In the genomic region with DNA sequence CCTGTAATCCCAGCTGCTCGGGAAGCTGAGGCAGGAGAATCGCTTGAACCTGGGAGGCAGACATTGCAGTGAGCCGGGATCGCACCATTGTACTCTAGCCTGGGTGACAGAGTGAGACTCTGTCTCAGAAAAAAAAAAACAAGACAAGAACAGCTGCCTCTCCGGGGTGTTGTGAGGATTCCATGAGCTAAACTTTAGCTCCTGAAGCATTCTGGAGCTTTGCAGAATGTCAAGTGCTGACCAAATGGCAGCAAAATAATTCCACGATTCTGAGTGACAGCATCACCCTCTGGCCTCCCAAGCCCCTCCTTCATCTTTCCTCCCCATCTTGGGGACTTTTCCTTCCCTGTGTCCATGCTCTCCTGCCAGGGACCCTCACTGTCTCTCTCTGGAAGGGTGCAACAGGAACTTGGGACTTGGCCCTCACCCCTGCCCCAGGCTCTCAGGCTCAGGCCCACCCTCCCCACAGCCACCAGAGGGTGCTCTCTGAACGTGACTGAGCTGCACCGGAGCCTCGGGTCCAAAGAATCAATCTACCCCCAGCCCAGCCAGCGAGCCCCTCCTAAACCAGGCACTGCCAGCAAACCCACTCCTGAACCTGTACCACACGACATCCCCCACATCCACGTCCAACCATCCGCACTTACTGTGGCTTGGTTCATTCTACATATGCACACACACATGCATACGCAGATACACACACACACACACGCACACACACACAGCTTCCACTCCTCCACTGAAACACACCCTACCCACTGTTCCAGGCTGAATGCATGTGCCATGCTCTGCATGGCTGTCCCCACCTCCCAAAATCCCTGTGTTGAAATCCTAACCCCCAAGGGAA, we compare ENCODE assay signal across 8 cellular contexts. TPM values are rescaled to one million over a fixed set of nuclear protein-coding genes. Genes with fewer than 3 reads are reported as not detected.
DNase-seq lines count a peak whose midpoint lies in the region; ATAC-seq and TF ChIP-seq lines count a peak whose summit lies in the region.

No MANE protein-coding gene starts in this region.

- TF ChIP-seq CTCF in endodermal cell (conservative IDR thresholded peaks at IDR 0.05) (peak; percentile 86), neural progenitor cell (IDR thresholded peaks at IDR 0.05) (peak; percentile 71), coronary artery (IDR thresholded peaks at IDR 0.05) (no peak)

- no peak for ATAC-seq in HG03025 (IDR thresholded peaks at IDR 0.05; ENCODE audit: low FRiP score, unreplicated experiment)

- H3K36me3 ChIP-seq in endodermal cell (ENCODE audit: control insufficient read depth, insufficient read depth, low read length) (no peaks in the 10 kb centered on the region), neural progenitor cell (no peaks in the 10 kb centered on the region)

- POLR2A ChIA-PET in activated CD4-positive, alpha-beta memory T cell treated with anti-CD3 and anti-CD28 coated beads, Interleukin-2, amount 10 ng/mL, durations not matched to agents 7 days and 5 days (lab: Charles Lee): interaction anchor here (1.2 to 4.3 kb wide), 6 partner anchors 10 to 112 kb away, joined by 3 to 30 read pairs (median 7); a partner anchor contains a TSS

- H3K4me3 ChIP-seq in endodermal cell (ENCODE audit: low read length) (no peak overlapping the region), neural progenitor cell (no peak overlapping the region), coronary artery (no peak overlapping the region)

- H3K4me1 Mint-ChIP-seq in activated CD4-positive, alpha-beta memory T cell treated with anti-CD3 and anti-CD28 coated beads, Interleukin-2, amount 10 ng/mL, durations not matched to agents 7 days and 5 days: peaks cover 29% of the 10 kb centered on the region
- H3K4me1 Mint-ChIP-seq in endodermal cell (no peaks in the 10 kb centered on the region), neural progenitor cell (peaks cover 21% of the 10 kb centered on the region)

- H3K27ac ChIP-seq in endodermal cell (ENCODE audit: low read depth, low read length) (no peak overlapping the region), neural progenitor cell (no peak overlapping the region), coronary artery (peak overlapping the region in 1 of 2 donors; percentile 59)

- no peaks in the 10 kb centered on the region for H3K27me3 ChIP-seq in endodermal cell (ENCODE audit: control insufficient read depth, insufficient read depth, low read length, poor library complexity, severe bottlenecking)
- no peaks in the 10 kb centered on the region for H3K27me3 ChIP-seq in neural progenitor cell

- H3K27ac Mint-ChIP-seq in activated CD4-positive, alpha-beta memory T cell treated with anti-CD3 and anti-CD28 coated beads, Interleukin-2, amount 10 ng/mL, durations not matched to agents 7 days and 5 days: peak overlapping the region; percentile 86
- H3K27ac Mint-ChIP-seq in endodermal cell: no peak overlapping the region
- H3K27ac Mint-ChIP-seq in neural progenitor cell: peak overlapping the region; percentile 46

- H3K4me3 Mint-ChIP-seq in activated CD4-positive, alpha-beta memory T cell treated with anti-CD3 and anti-CD28 coated beads, Interleukin-2, amount 10 ng/mL, durations not matched to agents 7 days and 5 days: peak overlapping the region; percentile 12
- H3K4me3 Mint-ChIP-seq in endodermal cell (no peak overlapping the region), neural progenitor cell (peak overlapping the region; percentile 22)

- H3F3A ChIP-seq in neural progenitor cell (ENCODE audit: low read depth): peaks cover 13% of the 10 kb centered on the region

- no peaks in the 10 kb centered on the region for H3K27me3 Mint-ChIP-seq in activated CD4-positive, alpha-beta memory T cell treated with anti-CD3 and anti-CD28 coated beads, Interleukin-2, amount 10 ng/mL, durations not matched to agents 7 days and 5 days
- no peaks in the 10 kb centered on the region for H3K27me3 Mint-ChIP-seq in endodermal cell (ENCODE audit: insufficient read depth)
- H3K27me3 Mint-ChIP-seq in neural progenitor cell (ENCODE audit: insufficient read depth, low read depth): peaks cover 4% of the 10 kb centered on the region

- H3K4me2 ChIP-seq in neural progenitor cell: no peak overlapping the region

- WGBS in endodermal cell (ENCODE audit: insufficient coverage in 1 of 2, insufficient read length in 1 of 2), 2 experiments: 79 to 80% methylated on average over 9 to 15 of the region's 15 CpGs

- H4K20me1 ChIP-seq in neural progenitor cell (ENCODE audit: low read depth): peaks cover 48% of the 10 kb centered on the region

- no peaks in the 10 kb centered on the region for H3K9me3 ChIP-seq in endodermal cell (ENCODE audit: control insufficient read depth, low read length)
- H3K9me3 ChIP-seq in neural progenitor cell (ENCODE audit: low read depth): no peaks in the 10 kb centered on the region

- H3K36me3 Mint-ChIP-seq in activated CD4-positive, alpha-beta memory T cell treated with anti-CD3 and anti-CD28 coated beads, Interleukin-2, amount 10 ng/mL, durations not matched to agents 7 days and 5 days (ENCODE audit: low read depth): no peaks in the 10 kb centered on the region
- peaks cover 2% of the 10 kb centered on the region for H3K36me3 Mint-ChIP-seq in endodermal cell (ENCODE audit: low read depth)
- no peaks in the 10 kb centered on the region for H3K36me3 Mint-ChIP-seq in neural progenitor cell

- no peak overlapping the region for H2AFZ ChIP-seq in neural progenitor cell (replicated peaks)

- H3K4me1 ChIP-seq in endodermal cell (ENCODE audit: control insufficient read depth, insufficient read depth, low read length) (no peaks in the 10 kb centered on the region), neural progenitor cell (peaks cover 8% of the 10 kb centered on the region)

- H3K9me3 Mint-ChIP-seq in activated CD4-positive, alpha-beta memory T cell treated with anti-CD3 and anti-CD28 coated beads, Interleukin-2, amount 10 ng/mL, durations not matched to agents 7 days and 5 days: no peaks in the 10 kb centered on the region
- H3K9me3 Mint-ChIP-seq in endodermal cell (no peaks in the 10 kb centered on the region), neural progenitor cell (no peaks in the 10 kb centered on the region)

- peaks cover 17% of the 10 kb centered on the region for H3K79me2 ChIP-seq in neural progenitor cell (ENCODE audit: low read depth)

- no peak overlapping the region for H3K9ac ChIP-seq in endodermal cell (ENCODE audit: extremely low read depth, low read length, poor library complexity, severe bottlenecking)
- no peak overlapping the region for H3K9ac ChIP-seq in neural progenitor cell

- DNase-seq in Daoy (ENCODE audit: low read depth) (peak; percentile 71), Kasumi-1 (lab: John Stamatoyannopoulos, UW) (peak; percentile 52 to 60), endodermal cell (peak; percentile 88), neural progenitor cell (ENCODE audit: low spot score) (peak; percentile 70), cerebellar nuclear complex (lab: John Stamatoyannopoulos, UW) (no peak), coronary artery (ENCODE audit: low spot score) (no peak)
- peak; percentile 71 for DNase-seq in activated CD4-positive, alpha-beta memory T cell treated with anti-CD3 and anti-CD28 coated beads, Interleukin-2, amount 10 ng/mL, durations not matched to agents 7 days and 5 days

- CTCF ChIA-PET in activated CD4-positive, alpha-beta memory T cell treated with anti-CD3 and anti-CD28 coated beads, Interleukin-2, amount 10 ng/mL, durations not matched to agents 7 days and 5 days (lab: Charles Lee): interaction anchor here (0.9 to 3.9 kb wide), 22 partner anchors 11 to 108 kb away, joined by 3 to 59 read pairs (median 6); a partner anchor contains a TSS

RNA-seq across cellular contexts. Expression of a gene that starts 45.7 kb away (rescaled TPM):
- total RNA-seq in Daoy (2014; rRNA removed; shearing (Covaris generic)): 41.9 and 45.1 TPM in 2 replicates
- total RNA-seq in activated CD4-positive, alpha-beta memory T cell treated with anti-CD3 and anti-CD28 coated beads, Interleukin-2, amount 10 ng/mL, durations not matched to agents 7 days and 5 days: 10 to 100 TPM; 56.8 to 58.6 TPM
- total RNA-seq in endodermal cell (10 to 100 TPM; 51.3 to 70.7 TPM), neural progenitor cell (ENCODE audit: low replicate concordance) (19.6 and 44.9 TPM in 2 replicates)
- 87.9 TPM for polyA plus RNA-seq in endodermal cell (2013, experiment 1 of 2)
- 87.7 TPM for polyA plus RNA-seq in endodermal cell (2013, experiment 2 of 2)

Comparison
In these comparisons a context has a peak if more than half of its experiments do, and no peak if none do; other contexts are left out.
1. DNase-seq: peak in Daoy (single experiment), Kasumi-1 (2 of 2), activated CD4-positive, alpha-beta memory T cell treated with anti-CD3 and anti-CD28 coated beads, Interleukin-2, amount 10 ng/mL, durations not matched to agents 7 days and 5 days (single experiment), endodermal cell (single experiment) and neural progenitor cell (single experiment); none in cerebellar nuclear complex (0 of 2) and coronary artery (single experiment).